In genomic region chr7:91137447-91137846, GRCh38 we compare ENCODE assay signal across 21 cellular contexts.
A peak's percentile ranks its signal among the peaks of the same experiment; 100 is the strongest.
DNase-seq lines count a peak whose midpoint lies in the region; ATAC-seq lines count a peak whose summit lies in the region.
"Had no signal": no experiment of that assay in that cellular context is flagged by ENCODE, and none has a peak within 500 bp of the region (broad histone marks: within the 10 kb centered on the region; RNA-seq: fewer than 3 reads in every experiment).

No MANE protein-coding gene starts in this region.

- DNase-seq in left kidney (ENCODE audit: low read depth, low spot score) (peak; percentile 59), H4 (ENCODE audit: low spot score) (no peak), mesenteric fat pad (ENCODE audit: low spot score) (no peak), NCI-H1436 (lab: John Stamatoyannopoulos, UW) (no peak)
- no peak for DNase-seq in activated naive CD4-positive, alpha-beta T cell treated with anti-CD3 and anti-CD28 coated beads, Interleukin-2, amount 10 ng/mL, durations not matched to agents 7 days and 5 days
- DNase-seq: activated CD4-positive, alpha-beta memory T cell treated with anti-CD3 and anti-CD28 coated beads, Interleukin-2, amount 10 ng/mL, durations not matched to agents 7 days and 5 days; activated CD4-positive, CD25-positive, alpha-beta regulatory T cell treated with anti-CD3 and anti-CD28 coated beads, Interleukin-2, amount 50 U/mL, for 72 hours; DMS79; dorsolateral prefrontal cortex; mesendoderm; naive thymus-derived CD4-positive, alpha-beta T cell; NCI-H187; NCI-H526 treated with DMSO at 0.1 percent for 48 hours; retina; small intestine; stimulated activated CD4-positive, alpha-beta T cell treated with anti-CD3 and anti-CD28 coated beads, Interleukin-2, amount 100 ng/mL, for 24 hours; T-cell had no signal

- no peaks in the 10 kb centered on the region for H3K4me1 Mint-ChIP-seq in activated naive CD4-positive, alpha-beta T cell treated with anti-CD3 and anti-CD28 coated beads, Interleukin-2, amount 10 ng/mL, durations not matched to agents 7 days and 5 days
- H3K4me1 Mint-ChIP-seq: activated CD4-positive, alpha-beta memory T cell treated with anti-CD3 and anti-CD28 coated beads, Interleukin-2, amount 10 ng/mL, durations not matched to agents 7 days and 5 days; T-cell had no signal

- H3K36me3 ChIP-seq in BLaER1 treated with 17β-estradiol and CSF1 and Interleukin-3, amounts not matched to agents 10 nM and 100 nM, result 0 out of 22 replicates have a peak, but pooled peaks cover 0 to 8% (median 0%) of the 10 kb centered on the region in 11 experiments
- H3K36me3 ChIP-seq: SJSA1 had no signal

- H3K27ac ChIP-seq in BLaER1 treated with 17β-estradiol and CSF1 and Interleukin-3, amounts not matched to agents 10 nM and 100 nM, result no peak overlapping the region
- H3K27ac ChIP-seq: dorsolateral prefrontal cortex, SJSA1 had no signal

- peak overlapping the region in 6 of 11 experiments; percentile 0 to 47 (median 12); a peak in 7 of 22 replicates for H3K4me2 ChIP-seq in BLaER1 treated with 17β-estradiol and CSF1 and Interleukin-3, amounts not matched to agents 10 nM and 100 nM

- H3K4me3 Mint-ChIP-seq in activated naive CD4-positive, alpha-beta T cell treated with anti-CD3 and anti-CD28 coated beads, Interleukin-2, amount 10 ng/mL, durations not matched to agents 7 days and 5 days, result no peak overlapping the region
- H3K4me3 Mint-ChIP-seq: activated CD4-positive, alpha-beta memory T cell treated with anti-CD3 and anti-CD28 coated beads, Interleukin-2, amount 10 ng/mL, durations not matched to agents 7 days and 5 days; naive thymus-derived CD4-positive, alpha-beta T cell; T-cell had no signal

- ATAC-seq in GM19463 (IDR thresholded peaks at IDR 0.05; ENCODE audit: unreplicated experiment), result peak; percentile 62
- ATAC-seq in HG03175 (IDR thresholded peaks at IDR 0.05; ENCODE audit: unreplicated experiment), result peak; percentile 61
- ATAC-seq: naive thymus-derived CD4-positive, alpha-beta T cell; T-cell had no signal

- H3K4me1 ChIP-seq in BLaER1 treated with 17β-estradiol and CSF1 and Interleukin-3, amounts not matched to agents 10 nM and 100 nM, result peaks cover 7 to 31% (median 20%) of the 10 kb centered on the region in 10 experiments; a peak in 19 of 20 replicates

- H3K9me3 ChIP-seq in BLaER1 treated with 17β-estradiol and CSF1 and Interleukin-3, amounts not matched to agents 10 nM and 100 nM (replicated peaks in 1 of 11), result 0 out of 22 replicates have a peak, but pooled peaks cover 0 to 7% (median 0%) of the 10 kb centered on the region in 11 experiments
- H3K9me3 ChIP-seq: SJSA1 had no signal

- no peaks in the 10 kb centered on the region for H4K20me1 ChIP-seq in BLaER1 treated with 17β-estradiol and CSF1 and Interleukin-3, amounts not matched to agents 10 nM and 100 nM

- peaks cover 4% of the 10 kb centered on the region for H3K27me3 Mint-ChIP-seq in activated naive CD4-positive, alpha-beta T cell treated with anti-CD3 and anti-CD28 coated beads, Interleukin-2, amount 10 ng/mL, durations not matched to agents 7 days and 5 days
- H3K27me3 Mint-ChIP-seq: activated CD4-positive, alpha-beta memory T cell treated with anti-CD3 and anti-CD28 coated beads, Interleukin-2, amount 10 ng/mL, durations not matched to agents 7 days and 5 days; T-cell had no signal

- no peaks in the 10 kb centered on the region for H3K27me3 ChIP-seq in BLaER1 treated with 17β-estradiol and CSF1 and Interleukin-3, amounts not matched to agents 10 nM and 100 nM
- H3K27me3 ChIP-seq: dorsolateral prefrontal cortex, SJSA1 had no signal

- H3K9ac ChIP-seq in BLaER1 treated with 17β-estradiol and CSF1 and Interleukin-3, amounts not matched to agents 10 nM and 100 nM, result no peak overlapping the region

- H3K9me3 Mint-ChIP-seq in activated naive CD4-positive, alpha-beta T cell treated with anti-CD3 and anti-CD28 coated beads, Interleukin-2, amount 10 ng/mL, durations not matched to agents 7 days and 5 days, result no peaks in the 10 kb centered on the region
- H3K9me3 Mint-ChIP-seq: activated CD4-positive, alpha-beta memory T cell treated with anti-CD3 and anti-CD28 coated beads, Interleukin-2, amount 10 ng/mL, durations not matched to agents 7 days and 5 days; T-cell had no signal

- no peaks in the 10 kb centered on the region for H3K36me3 Mint-ChIP-seq in activated naive CD4-positive, alpha-beta T cell treated with anti-CD3 and anti-CD28 coated beads, Interleukin-2, amount 10 ng/mL, durations not matched to agents 7 days and 5 days
- H3K36me3 Mint-ChIP-seq: naive thymus-derived CD4-positive, alpha-beta T cell; T-cell had no signal

- H3K27ac Mint-ChIP-seq in activated naive CD4-positive, alpha-beta T cell treated with anti-CD3 and anti-CD28 coated beads, Interleukin-2, amount 10 ng/mL, durations not matched to agents 7 days and 5 days, result no peak overlapping the region
- H3K27ac Mint-ChIP-seq: activated CD4-positive, alpha-beta memory T cell treated with anti-CD3 and anti-CD28 coated beads, Interleukin-2, amount 10 ng/mL, durations not matched to agents 7 days and 5 days; naive thymus-derived CD4-positive, alpha-beta T cell; T-cell had no signal

- no peak overlapping the region for H3K4me3 ChIP-seq in BLaER1 treated with 17β-estradiol and CSF1 and Interleukin-3, amounts not matched to agents 10 nM and 100 nM
- H3K4me3 ChIP-seq: dorsolateral prefrontal cortex, SJSA1 had no signal

- CTCF ChIA-PET in activated naive CD4-positive, alpha-beta T cell treated with anti-CD3 and anti-CD28 coated beads, Interleukin-2, amount 10 ng/mL, durations not matched to agents 7 days and 5 days (lab: Charles Lee), result no interaction called here
